ENCODE assay signal across 8 cellular contexts in genomic region chr22:26589367-26589844, GRCh38. TPM values are rescaled to one million over a fixed set of nuclear protein-coding genes. Genes with fewer than 3 reads are reported as not detected.
A peak's percentile ranks its signal among the peaks of the same experiment; 100 is the strongest.
DNase-seq lines count a peak whose midpoint lies in the region; TF ChIP-seq lines count a peak whose summit lies in the region.

No MANE protein-coding gene starts in this region.

- H3K4me1 ChIP-seq in Caco-2, result no peaks in the 10 kb centered on the region
- no peaks in the 10 kb centered on the region for H3K4me1 ChIP-seq in HEK293 (ENCODE audit: control insufficient read depth, insufficient read depth, low read length)
- H3K4me1 ChIP-seq in Peyer's patch, result peaks cover 0 to 36% (median 5%) of the 10 kb centered on the region in 4 donors
- H3K4me1 ChIP-seq in skeletal muscle satellite cell (ENCODE audit: control insufficient read depth, insufficient read depth, low read length), result peaks cover 33% of the 10 kb centered on the region

- intact Hi-C loops in Caco-2 (cut with micrococcal nuclease; ENCODE audit: unreplicated experiment), result no loop called here

- no peaks in the 10 kb centered on the region for H3K36me3 Mint-ChIP-seq in Caco-2 (ENCODE audit: insufficient read depth, unreplicated experiment)

- H3K9me3 ChIP-seq in Caco-2, result no peaks in the 10 kb centered on the region
- H3K9me3 ChIP-seq in HEK293 (ENCODE audit: control insufficient read depth, insufficient read depth, low read depth, low read length), result no peaks in the 10 kb centered on the region
- H3K9me3 ChIP-seq in Peyer's patch, result no peaks in the 10 kb centered on the region
- H3K9me3 ChIP-seq in skeletal muscle satellite cell (replicated peaks; ENCODE audit: low read length), result no peaks in the 10 kb centered on the region

- TF ChIP-seq CTCF in Caco-2 (IDR thresholded peaks at IDR 0.05; ENCODE audit: insufficient read depth in 1 of 2, low read depth in 1 of 2, low read length in 1 of 2, severe bottlenecking in 1 of 2, unreplicated experiment in 1 of 2) (no peak), HEK293 (tag by site-specific recombination; IDR thresholded peaks at IDR 0.05) (no peak), Peyer's patch (IDR thresholded peaks at IDR 0.05) (no peak)

- no peaks in the 10 kb centered on the region for H3K4me1 Mint-ChIP-seq in Caco-2 (ENCODE audit: low read depth, unreplicated experiment)

- POLR2A ChIA-PET in Caco-2 (lab: Charles Lee) (interaction anchor here (0.6 kb wide), 1 partner anchor 9 kb away, joined by 3 read pairs; no protein-coding TSS in a partner anchor), HEK293 (lab: Yijun Ruan, JAX) (interaction anchor here (1.3 kb wide), 1 partner anchor 106 kb away, joined by 6 read pairs; the partner anchor contains the start of genes HPS4 and SRRD)

- BruUV-seq in Caco-2 (replicated peaks; lab: Mats Ljungman, UMichigan), result no TSS peak

- H3K4me3 Mint-ChIP-seq in Caco-2 (ENCODE audit: unreplicated experiment), result peak overlapping the region; percentile 79

- H3K4me2 ChIP-seq in skeletal muscle satellite cell (ENCODE audit: low read length), result peak overlapping the region; percentile 83

- no peak for TF ChIP-seq POLR2A in Peyer's patch (IDR thresholded peaks at IDR 0.05)

- no peak overlapping the region for H3K27ac Mint-ChIP-seq in Caco-2 (ENCODE audit: unreplicated experiment)

- DNase-seq in Caco-2, result peak; percentile 37 to 55
- peak; percentile 30 to 70 (median 66) for DNase-seq in Peyer's patch
- DNase-seq in NCI-H2081 (lab: John Stamatoyannopoulos, UW), result no peak
- no peak for DNase-seq in NCI-H146 treated with DMSO at 0.1 percent for 48 hours (lab: John Stamatoyannopoulos, UW; ENCODE audit: unreplicated experiment)

- H3K4me3 ChIP-seq in Caco-2 (ENCODE audit: low read depth, low read length), result peak overlapping the region; percentile 80
- peak overlapping the region; percentile 73 for H3K4me3 ChIP-seq in HEK293 (ENCODE audit: low read depth, low read length)
- H3K4me3 ChIP-seq in Peyer's patch, result peak overlapping the region; percentile 92 to 100 (median 96)
- peak overlapping the region; percentile 70 for H3K4me3 ChIP-seq in iPS-11a (ENCODE audit: low read depth, low read length)
- H3K4me3 ChIP-seq in skeletal muscle satellite cell (ENCODE audit: low read length), result peak overlapping the region; percentile 88

- H3K36me3 ChIP-seq in Caco-2 (ENCODE audit: control insufficient read depth, insufficient read depth, low read length) (no peaks in the 10 kb centered on the region), HEK293 (ENCODE audit: control insufficient read depth in 2 of 2, insufficient read depth in 1 of 2, low read length in 2 of 2) (no peaks in the 10 kb centered on the region), Peyer's patch (no peaks in the 10 kb centered on the region), skeletal muscle satellite cell (ENCODE audit: insufficient read depth, low read length) (no peaks in the 10 kb centered on the region)

- H3K27ac ChIP-seq in HEK293 (ENCODE audit: extremely low read depth, low read depth, low read length) (no peak overlapping the region; the same call in 1 of the 2 replicates), Peyer's patch (peak overlapping the region; percentile 85 to 94 (median 90)), angular gyrus (ENCODE audit: low read depth, low read length) (peak overlapping the region; percentile 48)

- peak overlapping the region; percentile 93 for H3K9ac ChIP-seq in skeletal muscle satellite cell (ENCODE audit: low read depth, low read length)

- CTCF ChIA-PET in Caco-2 (lab: Charles Lee) (interaction anchor here (0.6 kb wide), 1 partner anchor 302 kb away, joined by 4 read pairs; no protein-coding TSS in a partner anchor), HEK293 (lab: Yijun Ruan, JAX) (interaction anchor here (0.6 to 1.2 kb wide), 2 partner anchors 69 to 225 kb away, joined by 3 read pairs; no protein-coding TSS in a partner anchor)

- H3K27me3 ChIP-seq in Caco-2 (replicated peaks; ENCODE audit: control insufficient read depth, insufficient read depth, low read length) (no peaks in the 10 kb centered on the region), Peyer's patch (no peaks in the 10 kb centered on the region), skeletal muscle satellite cell (ENCODE audit: control insufficient read depth, insufficient read depth, low read length) (peaks cover 15% of the 10 kb centered on the region)

- H3K27me3 Mint-ChIP-seq in Caco-2 (ENCODE audit: insufficient read depth, unreplicated experiment), result no peaks in the 10 kb centered on the region

- no peaks in the 10 kb centered on the region for H3K9me3 Mint-ChIP-seq in Caco-2 (ENCODE audit: unreplicated experiment)

TF ChIP-seq in HEK293, 187 proteins besides CTCF, POLR2A, EP300 and RAD21 (continues in another document):
- TF ChIP-seq ZNF398 (tag by site-specific recombination; IDR thresholded peaks at IDR 0.05) (peak; percentile 53), ZNF76 (tag by site-specific recombination; IDR thresholded peaks at IDR 0.05; ENCODE audit: borderline replicate concordance, low read depth) (0 out of 2 replicates have a peak, but pooled peaks have one; percentile 17), ZBTB17 (tag by site-specific recombination; IDR thresholded peaks at IDR 0.05) (peak; percentile 29; the same call in 1 of the 2 replicates), GLIS2 (tag by site-specific recombination; IDR thresholded peaks at IDR 0.05) (peak; percentile 85), ZBTB11 (tag by site-specific recombination; conservative IDR thresholded peaks at IDR 0.05; ENCODE audit: low read depth) (no peak), ZNF660 (tag by site-specific recombination; IDR thresholded peaks at IDR 0.05) (no peak), ZFHX2 (tag by site-specific recombination; conservative IDR thresholded peaks at IDR 0.05) (peak; percentile 79), SP2 (tag by site-specific recombination; IDR thresholded peaks at IDR 0.05) (peak; percentile 28; the same call in 1 of the 2 replicates), PRDM4 (tag by site-specific recombination; IDR thresholded peaks at IDR 0.05) (no peak), ZNF335 (tag by site-specific recombination; conservative IDR thresholded peaks at IDR 0.05) (peak; percentile 37; the same call in 1 of the 2 replicates)

RNA-seq across cellular contexts. Expression of gene TPST2, which starts 0.5 kb away (rescaled TPM):
- 9.5 and 11.5 TPM in 2 replicates for total RNA-seq in Caco-2 (2022)
- total RNA-seq in Peyer's patch, result 10 to 100 TPM; 26.8 to 47.9 (median 38.5) TPM
- total RNA-seq in skeletal muscle satellite cell (2012; rRNA removed), result 15.3 and 17.0 TPM in 2 replicates

RNA-seq across cellular contexts. Expression of gene CRYBB1, which starts 28.4 kb away (rescaled TPM):
- total RNA-seq in Caco-2 (2022) (not detected in 2 replicates), Peyer's patch (not detected)
- not detected in 2 replicates for total RNA-seq in skeletal muscle satellite cell (2012; rRNA removed)

RNA-seq across cellular contexts. Expression of gene CRYBA4, which starts 32.4 kb away (rescaled TPM):
- total RNA-seq in Caco-2 (2022) (0.68 TPM in 1 of 2 replicates, not detected in the other), Peyer's patch (not detected)
- total RNA-seq in skeletal muscle satellite cell (2012; rRNA removed), result not detected in 2 replicates

Comparison
In these comparisons a context has a peak if more than half of its experiments do, and no peak if none do; other contexts are left out.
1. DNase-seq: peak in Caco-2 (2 of 2) and Peyer's patch (3 of 3); none in NCI-H2081 (0 of 2) and NCI-H146 treated with DMSO at 0.1 percent for 48 hours (single experiment).
2. Peak in every context shown above with its lines, with median percentiles within 50 percentile points of each other: H3K4me3 ChIP-seq.